ENCODE assay signal across 10 cellular contexts in genomic region chr4:88027611-88028608, GRCh38. TPM values are rescaled to one million over a fixed set of nuclear protein-coding genes. Genes with fewer than 3 reads are reported as not detected.
DNase-seq lines count a peak whose midpoint lies in the region; ATAC-seq and TF ChIP-seq lines count a peak whose summit lies in the region.
"Had no signal": no experiment of that assay in that cellular context is flagged by ENCODE, and none has a peak within 500 bp of the region (broad histone marks: within the 10 kb centered on the region; RNA-seq: fewer than 3 reads in every experiment).

No MANE protein-coding gene starts in this region.

- no peak overlapping the region for H3K9ac ChIP-seq in MM.1S (ENCODE audit: low read length)

- intact Hi-C loops in naive thymus-derived CD4-positive, alpha-beta T cell (cut with micrococcal nuclease) = no loop called here

- H3K79me2 ChIP-seq in MM.1S (ENCODE audit: low read length) = no peaks in the 10 kb centered on the region

- DNase-seq in AG10803 (ENCODE audit: low read depth) = peak; percentile 88
- DNase-seq in MM.1S = peak; percentile 71
- peak; percentile 76 for DNase-seq in brain microvascular endothelial cell
- no peak for DNase-seq in naive thymus-derived CD4-positive, alpha-beta T cell
- no peak for DNase-seq in NCI-H2171 treated with DMSO at 0.1 percent for 48 hours (lab: John Stamatoyannopoulos, UW)
- DNase-seq in activated CD4-positive, CD25-positive, alpha-beta regulatory T cell treated with anti-CD3 and anti-CD28 coated beads, Interleukin-2, amount 50 U/mL, for 72 hours = no peak
- DNase-seq in HK-2 (ENCODE audit: unreplicated experiment) = no peak
- DNase-seq: gastrocnemius medialis had no signal

- H3K9me3 Mint-ChIP-seq in naive thymus-derived CD4-positive, alpha-beta T cell = peaks cover 5 to 17% (median 9%) of the 10 kb centered on the region in 11 donors

- peaks cover 0 to 14% (median 0%) of the 10 kb centered on the region in 7 donors for H3K4me1 Mint-ChIP-seq in naive thymus-derived CD4-positive, alpha-beta T cell

- H4K20me1 ChIP-seq in MM.1S (ENCODE audit: insufficient read depth, low read length) = no peaks in the 10 kb centered on the region

- H3K27ac ChIP-seq in MM.1S (ENCODE audit: low read length) (peak overlapping the region; percentile 25; the same call in 1 of the 2 replicates), brain microvascular endothelial cell (peak overlapping the region; percentile 74), mesodermal cell (ENCODE audit: low read depth, low read length, severe bottlenecking) (peak overlapping the region; percentile 17)
- no peak overlapping the region for H3K27ac ChIP-seq in naive thymus-derived CD4-positive, alpha-beta T cell (ENCODE audit: low read depth, low read length)

- H3K9me2 ChIP-seq in MM.1S (replicated peaks; ENCODE audit: insufficient read depth, low read length) = no peaks in the 10 kb centered on the region

- H3K4me2 ChIP-seq in MM.1S (ENCODE audit: low read depth, low read length) = peak overlapping the region; percentile 44

- no peak for ATAC-seq in naive thymus-derived CD4-positive, alpha-beta T cell

- no peak overlapping the region for H3K27ac Mint-ChIP-seq in naive thymus-derived CD4-positive, alpha-beta T cell

- H3K4me1 ChIP-seq in MM.1S (ENCODE audit: low read length) (peaks cover 44% of the 10 kb centered on the region), mesodermal cell (ENCODE audit: control insufficient read depth, insufficient read depth, low read length, poor library complexity, severe bottlenecking) (no peaks in the 10 kb centered on the region)
- no peaks in the 10 kb centered on the region for H3K4me1 ChIP-seq in naive thymus-derived CD4-positive, alpha-beta T cell (ENCODE audit: control insufficient read depth in 2 of 2, insufficient read depth in 2 of 2, low read length in 2 of 2)
- H3K4me1 ChIP-seq: gastrocnemius medialis had no signal

- in situ Hi-C loops in brain microvascular endothelial cell (cut with HindIII; ENCODE audit: low pct_ligation_motif_present, low sequenced_read_pairs) = no loop called here

- POLR2A ChIA-PET in naive thymus-derived CD4-positive, alpha-beta T cell (lab: Charles Lee) = no interaction called here

- H3K36me3 ChIP-seq in MM.1S (replicated peaks; ENCODE audit: insufficient read depth, low read length) (no peaks in the 10 kb centered on the region), brain microvascular endothelial cell (replicated peaks) (peaks cover 9% of the 10 kb centered on the region), mesodermal cell (ENCODE audit: control insufficient read depth, insufficient read depth, low read length) (peaks cover 69% of the 10 kb centered on the region)
- H3K36me3 ChIP-seq in naive thymus-derived CD4-positive, alpha-beta T cell (ENCODE audit: control insufficient read depth in 2 of 3, insufficient read depth in 3 of 3, low read length in 3 of 3) = no peaks in the 10 kb centered on the region
- H3K36me3 ChIP-seq: gastrocnemius medialis had no signal

- H3K27me3 Mint-ChIP-seq in naive thymus-derived CD4-positive, alpha-beta T cell = no peaks in the 10 kb centered on the region

- peaks cover 10 to 50% (median 27%) of the 10 kb centered on the region in 5 donors for H3K36me3 Mint-ChIP-seq in naive thymus-derived CD4-positive, alpha-beta T cell

- WGBS in mesodermal cell (ENCODE audit: insufficient coverage in 2 of 2), 2 experiments = no CpG with 5 or more reads among the region's 4 CpGs

- CTCF ChIA-PET in naive thymus-derived CD4-positive, alpha-beta T cell (lab: Charles Lee) = no interaction called here

- no peaks in the 10 kb centered on the region for H3K9me3 ChIP-seq in MM.1S (replicated peaks; ENCODE audit: insufficient read depth, low read length)
- peaks cover 25% of the 10 kb centered on the region for H3K9me3 ChIP-seq in mesodermal cell (ENCODE audit: control insufficient read depth, low read length)
- H3K9me3 ChIP-seq in naive thymus-derived CD4-positive, alpha-beta T cell (ENCODE audit: control insufficient read depth in 2 of 3, low read length in 3 of 3) = peaks cover 0 to 13% (median 0%) of the 10 kb centered on the region in 3 experiments
- H3K9me3 ChIP-seq: gastrocnemius medialis had no signal

- H2AFZ ChIP-seq in MM.1S (ENCODE audit: low read length) = no peak overlapping the region

- TF ChIP-seq CTCF in AG10803 (conservative IDR thresholded peaks at IDR 0.05; ENCODE audit: low read length) (no peak), MM.1S (IDR thresholded peaks at IDR 0.05; ENCODE audit: low read length) (no peak), brain microvascular endothelial cell (IDR thresholded peaks at IDR 0.05; ENCODE audit: low read depth, low read length, missing control alignments) (no peak)

- H3K27me3 ChIP-seq in MM.1S (replicated peaks; ENCODE audit: insufficient read depth, low read length) (no peaks in the 10 kb centered on the region), brain microvascular endothelial cell (replicated peaks) (no peaks in the 10 kb centered on the region)
- no peaks in the 10 kb centered on the region for H3K27me3 ChIP-seq in naive thymus-derived CD4-positive, alpha-beta T cell (ENCODE audit: control insufficient read depth in 2 of 2, insufficient read depth in 2 of 2, low read length in 2 of 2)
- H3K27me3 ChIP-seq: gastrocnemius medialis had no signal

- peaks cover 22% of the 10 kb centered on the region for H3F3A ChIP-seq in MM.1S (ENCODE audit: insufficient read depth, low read length)

- H3K4me3 Mint-ChIP-seq in naive thymus-derived CD4-positive, alpha-beta T cell = no peak overlapping the region

- H3K4me3 ChIP-seq in AG10803 (ENCODE audit: low read length) (no peak overlapping the region), MM.1S (ENCODE audit: low read length) (no peak overlapping the region), brain microvascular endothelial cell (ENCODE audit: low read depth, low read length) (no peak overlapping the region), mesodermal cell (ENCODE audit: extremely low read depth, insufficient read depth, low read length, poor library complexity, severe bottlenecking) (no peak overlapping the region)
- no peak overlapping the region for H3K4me3 ChIP-seq in naive thymus-derived CD4-positive, alpha-beta T cell (ENCODE audit: low read length)
- H3K4me3 ChIP-seq: gastrocnemius medialis, skin epidermis had no signal

RNA-seq across cellular contexts. Expression of gene PKD2, which starts 20.5 kb away (rescaled TPM):
- 22.0 TPM for polyA plus RNA-seq in mesodermal cell (2013, experiment 1 of 2)
- 21.5 TPM for polyA plus RNA-seq in mesodermal cell (2013, experiment 2 of 2)
- 10 to 100 TPM in 1 of 5 experiments, 1 to 10 TPM in 4; 4.9 to 16.1 (median 6.8) TPM for total RNA-seq in naive thymus-derived CD4-positive, alpha-beta T cell
- 1 to 10 TPM; 2.7 to 7.1 TPM for polyA plus RNA-seq in naive thymus-derived CD4-positive, alpha-beta T cell

RNA-seq across cellular contexts. Expression of gene SPP1, which starts 52.4 kb away (rescaled TPM):
- polyA plus RNA-seq in mesodermal cell (2013, experiment 1 of 2) = 262 TPM
- 208 TPM for polyA plus RNA-seq in mesodermal cell (2013, experiment 2 of 2)
- total RNA-seq in naive thymus-derived CD4-positive, alpha-beta T cell = 10 to 100 TPM in 2 of 5 experiments, 1 to 10 TPM in 1, not detected in 2; 1.6 to 28.5 (median 21.6) TPM
- not detected for polyA plus RNA-seq in naive thymus-derived CD4-positive, alpha-beta T cell

Comparison
In these comparisons a context has a peak if more than half of its experiments do, and no peak if none do; other contexts are left out.
1. DNase-seq: peak in AG10803 (single experiment), MM.1S (single experiment) and brain microvascular endothelial cell (single experiment); none in naive thymus-derived CD4-positive, alpha-beta T cell (0 of 9), NCI-H2171 treated with DMSO at 0.1 percent for 48 hours (single experiment), activated CD4-positive, CD25-positive, alpha-beta regulatory T cell treated with anti-CD3 and anti-CD28 coated beads, Interleukin-2, amount 50 U/mL, for 72 hours (single experiment) and HK-2 (single experiment).